ENCODE assay signal across 8 cellular contexts in the genomic region with DNA sequence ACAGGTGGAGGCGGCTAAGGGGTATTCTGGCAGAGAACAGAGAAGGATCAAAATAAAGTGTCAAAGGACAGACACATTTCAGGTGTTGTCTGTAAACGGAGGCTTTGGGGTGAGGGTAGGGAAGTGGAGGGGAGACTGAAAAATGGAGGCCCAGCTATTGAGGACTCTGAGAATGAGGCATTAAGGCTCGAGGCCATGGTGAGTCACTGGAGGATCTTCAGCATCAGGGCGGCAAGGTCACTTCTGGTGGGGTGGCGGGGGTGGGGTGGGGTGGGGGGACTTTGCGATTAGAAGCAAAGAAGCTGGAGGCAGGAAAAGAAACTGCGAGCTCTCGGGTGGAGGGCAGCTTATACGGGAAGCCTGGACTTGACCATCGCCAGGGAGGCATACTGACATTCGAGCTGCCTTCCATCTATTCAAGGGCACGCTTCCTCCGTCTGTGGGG. TPM values are rescaled to one million over a fixed set of nuclear protein-coding genes. Genes with fewer than 3 reads are reported as not detected.
DNase-seq lines count a peak whose midpoint lies in the region; ATAC-seq and TF ChIP-seq lines count a peak whose summit lies in the region.

No MANE protein-coding gene starts in this region.

- ATAC-seq in HG03175 (IDR thresholded peaks at IDR 0.05; ENCODE audit: unreplicated experiment) (peak; percentile 5), heart right ventricle (peak in 7 of 8 donors; percentile 6 to 35 (median 24)), GM18873 (IDR thresholded peaks at IDR 0.05; ENCODE audit: low FRiP score, unreplicated experiment) (no peak)

- H3K27me3 ChIP-seq in heart right ventricle: peaks cover 0 to 8% (median 0%) of the 10 kb centered on the region in 7 donors

- H3K36me3 ChIP-seq in heart right ventricle: no peaks in the 10 kb centered on the region

- H3K4me3 ChIP-seq in heart right ventricle (peak overlapping the region; percentile 29 to 99 (median 92)), retinal pigment epithelial cell (ENCODE audit: low read length) (peak overlapping the region; percentile 67)

- in situ Hi-C loops in G401 (cut with HindIII; ENCODE audit: low sequenced_read_pairs): no loop called here

- 9 to 10% methylated on average over 13 of the region's 13 CpGs for WGBS in heart right ventricle, 2 donors

- peak overlapping the region; percentile 89 to 99 (median 96) for H3K27ac ChIP-seq in heart right ventricle

- no peaks in the 10 kb centered on the region for H3K9me3 ChIP-seq in heart right ventricle

- no peak for TF ChIP-seq CTCF in heart right ventricle (IDR thresholded peaks at IDR 0.05)
- no peak for TF ChIP-seq CTCF in retinal pigment epithelial cell (conservative IDR thresholded peaks at IDR 0.05; ENCODE audit: low read depth, low read length)

- H3K4me1 ChIP-seq in heart right ventricle: peaks cover 3 to 42% (median 17%) of the 10 kb centered on the region in 9 donors

- peak; percentile 56 for DNase-seq in AG20443 (ENCODE audit: low spot score)
- DNase-seq in activated CD8-positive, alpha-beta memory T cell treated with anti-CD3 and anti-CD28 coated beads, Interleukin-2, amount 50 U/mL, for 4 hours: peak; percentile 38
- no peak for DNase-seq in heart right ventricle
- DNase-seq in retinal pigment epithelial cell (ENCODE audit: low read depth): no peak
- DNase-seq in GF-D8 (lab: John Stamatoyannopoulos, UW): no peak
- no peak for DNase-seq in G401 (ENCODE audit: low spot score)

- intact Hi-C loops in heart right ventricle (cut with DNase I): loop anchor here (2.0 to 10.0 kb wide), 9 partner anchors 59 to 117 kb away; a partner anchor contains a TSS

RNA-seq across cellular contexts. Expression of a gene that starts 58.4 kb away (rescaled TPM):
- 100 to 1,000 TPM in 1 of 10 donors, 10 to 100 TPM in 9; 65.4 to 104 (median 79.5) TPM for total RNA-seq in heart right ventricle
- 10 to 100 TPM; 46.2 to 62.8 TPM for polyA plus RNA-seq in heart right ventricle
- 0.07 and 0.12 TPM in 2 replicates for total RNA-seq in G401 (2014; rRNA removed; shearing (Covaris generic))

Comparison
In these comparisons a context has a peak if more than half of its experiments do, and no peak if none do; other contexts are left out.
1. DNase-seq: peak in AG20443 (single experiment) and activated CD8-positive, alpha-beta memory T cell treated with anti-CD3 and anti-CD28 coated beads, Interleukin-2, amount 50 U/mL, for 4 hours (single experiment); none in heart right ventricle (0 of 2), retinal pigment epithelial cell (single experiment), GF-D8 (single experiment) and G401 (single experiment).
2. RNA of a gene that starts 58.4 kb away (total RNA-seq): 65.4 to 104 TPM in heart right ventricle; 0.07 to 0.12 TPM in G401; every median in the first group is over 10 times any median in the second.